ENCODE assay signal across 8 cellular contexts in the genomic region with DNA sequence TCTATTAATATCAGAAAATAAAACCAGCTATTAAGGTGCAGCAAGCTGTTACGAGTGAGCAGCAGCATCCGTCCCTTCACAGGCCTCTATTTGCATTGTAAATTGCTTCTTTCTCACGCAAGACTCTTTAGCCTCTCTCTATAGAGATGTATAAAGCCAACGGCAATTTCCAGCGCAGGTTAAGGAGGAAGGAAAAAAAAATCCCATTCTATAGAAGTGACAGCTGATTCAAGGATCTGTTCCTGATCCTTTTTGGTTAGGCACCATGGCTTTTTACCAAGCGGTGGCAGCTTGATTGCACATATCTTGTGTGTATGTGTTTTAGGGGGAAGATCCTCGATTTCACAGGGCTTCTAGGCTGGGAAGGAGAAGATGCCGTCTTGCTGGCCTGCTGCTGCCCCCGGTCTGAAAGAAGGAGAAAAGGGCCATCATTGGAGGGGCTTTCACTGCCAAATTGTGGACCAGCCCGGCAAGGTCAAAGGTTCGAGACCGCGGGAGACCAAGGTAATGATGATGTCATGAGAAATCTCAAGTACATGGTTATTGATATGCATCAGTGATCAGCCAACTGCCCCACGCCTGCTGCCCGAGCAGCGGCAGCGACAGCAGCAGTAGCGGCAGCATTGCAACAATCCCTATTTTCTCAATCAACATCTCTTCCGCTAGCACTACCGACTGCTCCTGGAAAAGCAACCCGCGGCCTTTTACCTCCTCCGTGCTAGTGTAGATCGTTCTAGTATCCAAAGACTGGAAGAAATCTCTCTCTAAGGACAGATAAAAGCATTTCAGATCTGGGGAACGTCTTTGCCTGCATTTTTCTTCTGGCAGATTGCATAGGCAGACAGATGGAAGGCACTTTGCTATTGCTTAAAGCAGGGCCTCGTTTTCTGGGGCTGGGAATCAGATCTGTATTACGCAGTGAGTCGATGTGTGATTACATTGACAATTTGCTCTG.
DNase-seq lines count a peak whose midpoint lies in the region; ATAC-seq and TF ChIP-seq lines count a peak whose summit lies in the region.

No MANE protein-coding gene starts in this region.

- H3K79me2 ChIP-seq in smooth muscle cell (ENCODE audit: low read depth): no peaks in the 10 kb centered on the region

- H3K27me3 ChIP-seq in smooth muscle cell (ENCODE audit: low read depth): peaks cover 100% of the 10 kb centered on the region

- H2AFZ ChIP-seq in smooth muscle cell (ENCODE audit: low read depth): no peak overlapping the region

- H3K9me3 Mint-ChIP-seq in activated T-cell treated with anti-CD3 and anti-CD28 coated beads, Interleukin-2, amount 50 U/mL, for 72 hours: no peaks in the 10 kb centered on the region
- H3K9me3 Mint-ChIP-seq in endothelial cell (ENCODE audit: unreplicated experiment): no peaks in the 10 kb centered on the region

- peaks cover 89% of the 10 kb centered on the region for H3K27me3 Mint-ChIP-seq in activated T-cell treated with anti-CD3 and anti-CD28 coated beads, Interleukin-2, amount 50 U/mL, for 72 hours (ENCODE audit: low read depth)
- peaks cover 16% of the 10 kb centered on the region for H3K27me3 Mint-ChIP-seq in endothelial cell (ENCODE audit: unreplicated experiment)

- H3K4me3 ChIP-seq in smooth muscle cell: peak overlapping the region; percentile 47

- CTCF ChIA-PET in RWPE1 (lab: Yijun Ruan, JAX): interaction anchor here (1.2 kb wide), 1 partner anchor 23 kb away, joined by 8 read pairs; no protein-coding TSS in a partner anchor

- no peak overlapping the region for H3K9ac ChIP-seq in smooth muscle cell (ENCODE audit: low read depth)

- no peak for ATAC-seq in activated T-cell treated with anti-CD3 and anti-CD28 coated beads, Interleukin-2, amount 50 U/mL, for 72 hours (replicated peaks in 1 of 2)
- peak; percentile 82 for ATAC-seq in HG02763 (IDR thresholded peaks at IDR 0.05; ENCODE audit: unreplicated experiment)

- H3K36me3 ChIP-seq in smooth muscle cell (ENCODE audit: low read depth): no peaks in the 10 kb centered on the region

- POLR2A ChIA-PET in RWPE1 (lab: Yijun Ruan, JAX; ENCODE audit: low non-redundant PET): no interaction called here

- peaks cover 8% of the 10 kb centered on the region for H3K4me1 ChIP-seq in smooth muscle cell (ENCODE audit: low read depth)

- no peak for TF ChIP-seq CTCF in endothelial cell (IDR thresholded peaks at IDR 0.05; ENCODE audit: unreplicated experiment)
- no peak for TF ChIP-seq CTCF in smooth muscle cell (IDR thresholded peaks at IDR 0.05; ENCODE audit: borderline replicate concordance, insufficient read depth, poor library complexity, severe bottlenecking)
- no peak for TF ChIP-seq CTCF in RWPE1 (conservative IDR thresholded peaks at IDR 0.05; ENCODE audit: low read depth)

- no peaks in the 10 kb centered on the region for H3F3A ChIP-seq in smooth muscle cell (ENCODE audit: low read depth)

- H4K20me1 ChIP-seq in smooth muscle cell (ENCODE audit: low read depth): no peaks in the 10 kb centered on the region

- H3K27ac ChIP-seq in smooth muscle cell (ENCODE audit: low read depth) (no peak overlapping the region), RWPE1 (no peak overlapping the region)

- WGBS in smooth muscle cell (ENCODE audit: low lambda C conversion rate): 3% methylated on average over 28 of the region's 28 CpGs

- H3K4me1 Mint-ChIP-seq in activated T-cell treated with anti-CD3 and anti-CD28 coated beads, Interleukin-2, amount 50 U/mL, for 72 hours (ENCODE audit: low read depth): peaks cover 32% of the 10 kb centered on the region
- H3K4me1 Mint-ChIP-seq in endothelial cell (ENCODE audit: unreplicated experiment): peaks cover 46% of the 10 kb centered on the region

- peak overlapping the region; percentile 86 to 96 for H3K4me3 Mint-ChIP-seq in activated T-cell treated with anti-CD3 and anti-CD28 coated beads, Interleukin-2, amount 50 U/mL, for 72 hours
- H3K4me3 Mint-ChIP-seq in endothelial cell (ENCODE audit: unreplicated experiment): peak overlapping the region; percentile 60

- no peaks in the 10 kb centered on the region for H3K9me3 ChIP-seq in smooth muscle cell (replicated peaks; ENCODE audit: low read depth)

- peaks cover 2 to 6% of the 10 kb centered on the region in 2 donors for H3K36me3 Mint-ChIP-seq in activated T-cell treated with anti-CD3 and anti-CD28 coated beads, Interleukin-2, amount 50 U/mL, for 72 hours (ENCODE audit: insufficient read depth in 2 of 2)
- H3K36me3 Mint-ChIP-seq in endothelial cell (ENCODE audit: low read depth, unreplicated experiment): no peaks in the 10 kb centered on the region

- DNase-seq in activated T-cell treated with anti-CD3 and anti-CD28 coated beads, Interleukin-2, amount 50 U/mL, for 72 hours: no peak
- no peak for DNase-seq in activated T-cell treated with anti-CD3 and anti-CD28 coated beads, Interleukin-2, amount 50 U/mL, for 1 hour
- DNase-seq in NCI-H526 treated with DMSO at 0.1 percent for 48 hours (lab: John Stamatoyannopoulos, UW): peak; percentile 72
- DNase-seq in endothelial cell (ENCODE audit: low spot score): peak; percentile 14
- no peak for DNase-seq in smooth muscle cell (lab: John Stamatoyannopoulos, UW; ENCODE audit: unreplicated experiment)
- no peak for DNase-seq in SK-N-DZ (ENCODE audit: low spot score)
- DNase-seq in RWPE1 (ENCODE audit: low spot score): no peak

- peak overlapping the region; percentile 85 for H3K4me2 ChIP-seq in smooth muscle cell

- H3K27ac Mint-ChIP-seq in activated T-cell treated with anti-CD3 and anti-CD28 coated beads, Interleukin-2, amount 50 U/mL, for 72 hours: no peak overlapping the region
- H3K27ac Mint-ChIP-seq in endothelial cell (ENCODE audit: unreplicated experiment): no peak overlapping the region

Comparison
In these comparisons a context has a peak if more than half of its experiments do, and no peak if none do; other contexts are left out.
1. DNase-seq: peak in NCI-H526 treated with DMSO at 0.1 percent for 48 hours (single experiment) and endothelial cell (single experiment); none in activated T-cell treated with anti-CD3 and anti-CD28 coated beads, Interleukin-2, amount 50 U/mL, for 72 hours (0 of 2), activated T-cell treated with anti-CD3 and anti-CD28 coated beads, Interleukin-2, amount 50 U/mL, for 1 hour (single experiment), smooth muscle cell (single experiment), SK-N-DZ (single experiment) and RWPE1 (single experiment).